ENCODE assay signal across 2 cellular contexts in the genomic region with DNA sequence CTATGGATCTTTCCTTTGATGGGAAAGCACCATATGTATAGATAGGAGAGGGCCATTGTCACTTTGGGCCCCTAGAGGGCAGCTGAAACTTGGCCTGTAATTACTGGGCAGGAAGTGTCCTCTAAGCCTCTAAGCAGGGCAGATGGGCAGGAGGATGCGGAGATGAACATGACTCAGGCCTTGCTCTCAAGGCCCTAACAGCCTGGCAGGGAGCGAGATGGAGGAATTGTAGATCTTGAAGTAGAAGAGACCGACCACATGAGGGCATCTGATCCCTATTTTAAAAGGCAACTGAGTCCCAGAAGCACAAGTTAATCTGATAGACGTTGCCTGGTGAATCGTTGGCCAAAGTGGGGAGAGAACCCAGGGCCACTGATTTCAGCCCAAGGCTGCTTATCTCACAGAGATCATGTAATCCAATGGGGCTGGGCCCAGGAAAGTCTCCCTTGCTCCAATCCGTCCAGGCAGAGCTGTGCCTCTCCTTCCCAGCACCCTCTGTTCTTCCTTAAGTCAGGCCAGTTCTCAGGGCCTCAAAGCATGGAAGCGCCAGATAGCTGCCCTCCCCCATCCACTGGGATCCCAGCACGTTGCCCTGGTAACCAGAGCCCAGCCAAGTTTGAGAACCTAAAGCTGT.
TF ChIP-seq lines count a peak whose summit lies in the region.

No MANE protein-coding gene starts in this region.

TF ChIP-seq in HEK293T, 16 proteins besides CTCF, POLR2A, EP300 and RAD21:
- TF ChIP-seq CTBP1 (IDR thresholded peaks at IDR 0.05; ENCODE audit: borderline replicate concordance) (no peak), L3MBTL2 (conservative IDR thresholded peaks at IDR 0.05) (no peak), HDGF (IDR thresholded peaks at IDR 0.05; ENCODE audit: borderline replicate concordance) (no peak), FOXM1 (IDR thresholded peaks at IDR 0.05; ENCODE audit: borderline replicate concordance) (no peak), BHLHE40 (IDR thresholded peaks at IDR 0.05; ENCODE audit: borderline replicate concordance) (no peak), ARNT (IDR thresholded peaks at IDR 0.05) (no peak), SP1 (IDR thresholded peaks at IDR 0.05) (no peak), NFRKB (IDR thresholded peaks at IDR 0.05) (no peak), FOXA1 (IDR thresholded peaks at IDR 0.05) (no peak), ELF4 (IDR thresholded peaks at IDR 0.05) (no peak), TARDBP (IDR thresholded peaks at IDR 0.05) (no peak), LEF1 (IDR thresholded peaks at IDR 0.05; ENCODE audit: borderline replicate concordance) (no peak)
- TF ChIP-seq, protein P1, sequence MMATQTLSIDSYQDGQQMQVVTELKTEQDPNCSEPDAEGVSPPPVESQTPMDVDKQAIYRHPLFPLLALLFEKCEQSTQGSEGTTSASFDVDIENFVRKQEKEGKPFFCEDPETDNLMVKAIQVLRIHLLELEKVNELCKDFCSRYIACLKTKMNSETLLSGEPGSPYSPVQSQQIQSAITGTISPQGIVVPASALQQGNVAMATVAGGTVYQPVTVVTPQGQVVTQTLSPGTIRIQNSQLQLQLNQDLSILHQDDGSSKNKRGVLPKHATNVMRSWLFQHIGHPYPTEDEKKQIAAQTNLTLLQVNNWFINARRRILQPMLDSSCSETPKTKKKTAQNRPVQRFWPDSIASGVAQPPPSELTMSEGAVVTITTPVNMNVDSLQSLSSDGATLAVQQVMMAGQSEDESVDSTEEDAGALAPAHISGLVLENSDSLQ (IDR thresholded peaks at IDR 0.05) = no peak
TF ChIP-seq in HEK293T: peak in this region for 0.

TF ChIP-seq in GM12878, 131 proteins besides CTCF, POLR2A, EP300 and RAD21:
- TF ChIP-seq BRCA1 (IDR thresholded peaks at IDR 0.05; ENCODE audit: low read depth, low read length) = no peak
- TF ChIP-seq CREM (IDR thresholded peaks at IDR 0.05; ENCODE audit: low read depth) = no peak
- 0 out of 2 replicates have a peak, but pooled peaks have one; percentile 19 for TF ChIP-seq IRF4 (IDR thresholded peaks at IDR 0.05; ENCODE audit: low read depth, low read length)
- TF ChIP-seq JUNB (IDR thresholded peaks at IDR 0.05) = no peak
- 0 out of 2 replicates have a peak, but pooled peaks have one; percentile 54 for TF ChIP-seq YY1 (IDR thresholded peaks at IDR 0.05; ENCODE audit: low read depth, low read length)
- TF ChIP-seq SMC3 (IDR thresholded peaks at IDR 0.05; ENCODE audit: borderline replicate concordance, low read length) = peak; percentile 81; the same call in 1 of the 2 replicates
